Comparison of ENCODE assay signal across 1 cellular context in genomic region chr10:95758351-95759025, GRCh38.
TF ChIP-seq lines count a peak whose summit lies in the region.

No MANE protein-coding gene starts in this region.

TF ChIP-seq in K562, 482 proteins besides CTCF, POLR2A, EP300 and RAD21 (continued from another document):
- TF ChIP-seq, protein P1, sequence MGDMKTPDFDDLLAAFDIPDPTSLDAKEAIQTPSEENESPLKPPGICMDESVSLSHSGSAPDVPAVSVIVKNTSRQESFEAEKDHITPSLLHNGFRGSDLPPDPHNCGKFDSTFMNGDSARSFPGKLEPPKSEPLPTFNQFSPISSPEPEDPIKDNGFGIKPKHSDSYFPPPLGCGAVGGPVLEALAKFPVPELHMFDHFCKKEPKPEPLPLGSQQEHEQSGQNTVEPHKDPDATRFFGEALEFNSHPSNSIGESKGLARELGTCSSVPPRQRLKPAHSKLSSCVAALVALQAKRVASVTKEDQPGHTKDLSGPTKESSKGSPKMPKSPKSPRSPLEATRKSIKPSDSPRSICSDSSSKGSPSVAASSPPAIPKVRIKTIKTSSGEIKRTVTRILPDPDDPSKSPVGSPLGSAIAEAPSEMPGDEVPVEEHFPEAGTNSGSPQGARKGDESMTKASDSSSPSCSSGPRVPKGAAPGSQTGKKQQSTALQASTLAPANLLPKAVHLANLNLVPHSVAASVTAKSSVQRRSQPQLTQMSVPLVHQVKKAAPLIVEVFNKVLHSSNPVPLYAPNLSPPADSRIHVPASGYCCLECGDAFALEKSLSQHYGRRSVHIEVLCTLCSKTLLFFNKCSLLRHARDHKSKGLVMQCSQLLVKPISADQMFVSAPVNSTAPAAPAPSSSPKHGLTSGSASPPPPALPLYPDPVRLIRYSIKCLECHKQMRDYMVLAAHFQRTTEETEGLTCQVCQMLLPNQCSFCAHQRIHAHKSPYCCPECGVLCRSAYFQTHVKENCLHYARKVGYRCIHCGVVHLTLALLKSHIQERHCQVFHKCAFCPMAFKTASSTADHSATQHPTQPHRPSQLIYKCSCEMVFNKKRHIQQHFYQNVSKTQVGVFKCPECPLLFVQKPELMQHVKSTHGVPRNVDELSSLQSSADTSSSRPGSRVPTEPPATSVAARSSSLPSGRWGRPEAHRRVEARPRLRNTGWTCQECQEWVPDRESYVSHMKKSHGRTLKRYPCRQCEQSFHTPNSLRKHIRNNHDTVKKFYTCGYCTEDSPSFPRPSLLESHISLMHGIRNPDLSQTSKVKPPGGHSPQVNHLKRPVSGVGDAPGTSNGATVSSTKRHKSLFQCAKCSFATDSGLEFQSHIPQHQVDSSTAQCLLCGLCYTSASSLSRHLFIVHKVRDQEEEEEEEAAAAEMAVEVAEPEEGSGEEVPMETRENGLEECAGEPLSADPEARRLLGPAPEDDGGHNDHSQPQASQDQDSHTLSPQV (IDR thresholded peaks at IDR 0.05): 0 out of 2 replicates have a peak, but pooled peaks have one; percentile 20
- TF ChIP-seq CREM (IDR thresholded peaks at IDR 0.05; ENCODE audit: low read depth): peak; percentile 81
- no peak for TF ChIP-seq ATF1 (CRISPR knock-in tag; IDR thresholded peaks at IDR 0.05)
- peak; percentile 68 for TF ChIP-seq ATF1 (tag; IDR thresholded peaks at IDR 0.05)
- peak; percentile 47; the same call in 1 of the 2 replicates for TF ChIP-seq GABPA (tag; conservative IDR thresholded peaks at IDR 0.05; ENCODE audit: low read depth)
- peak; percentile 54 for TF ChIP-seq L3MBTL2 (IDR thresholded peaks at IDR 0.05)
- no peak for TF ChIP-seq CEBPG (CRISPR knock-in tag; IDR thresholded peaks at IDR 0.05)
- no peak for TF ChIP-seq CEBPG (tag; conservative IDR thresholded peaks at IDR 0.05 in 1 of 2, IDR thresholded peaks at IDR 0.05 in 1 of 2)
- peak; percentile 42; the same call in 1 of the 2 replicates for TF ChIP-seq CREB1 (IDR thresholded peaks at IDR 0.05)
- TF ChIP-seq CREB1 (CRISPR knock-in tag; IDR thresholded peaks at IDR 0.05): peak; percentile 42; the same call in 1 of the 2 replicates
- 0 out of 2 replicates have a peak, but pooled peaks have one; percentile 24 for TF ChIP-seq ATF7 (IDR thresholded peaks at IDR 0.05)
- TF ChIP-seq MEIS2 (IDR thresholded peaks at IDR 0.05; ENCODE audit: partially characterized antibody): peak; percentile 78
- TF ChIP-seq USF2 (CRISPR knock-in tag; IDR thresholded peaks at IDR 0.05): 0 out of 2 replicates have a peak, but pooled peaks have one; percentile 15
- 0 out of 2 replicates have a peak, but pooled peaks have one; percentile 3 for TF ChIP-seq SPI1 (IDR thresholded peaks at IDR 0.05; ENCODE audit: borderline replicate concordance, low read depth, low read length)
- TF ChIP-seq ETV1 (tag; conservative IDR thresholded peaks at IDR 0.05; ENCODE audit: low read depth): peak; percentile 31; the same call in 1 of the 2 replicates
- TF ChIP-seq PKNOX1 (IDR thresholded peaks at IDR 0.05): peak; percentile 49
- TF ChIP-seq, protein P2, sequence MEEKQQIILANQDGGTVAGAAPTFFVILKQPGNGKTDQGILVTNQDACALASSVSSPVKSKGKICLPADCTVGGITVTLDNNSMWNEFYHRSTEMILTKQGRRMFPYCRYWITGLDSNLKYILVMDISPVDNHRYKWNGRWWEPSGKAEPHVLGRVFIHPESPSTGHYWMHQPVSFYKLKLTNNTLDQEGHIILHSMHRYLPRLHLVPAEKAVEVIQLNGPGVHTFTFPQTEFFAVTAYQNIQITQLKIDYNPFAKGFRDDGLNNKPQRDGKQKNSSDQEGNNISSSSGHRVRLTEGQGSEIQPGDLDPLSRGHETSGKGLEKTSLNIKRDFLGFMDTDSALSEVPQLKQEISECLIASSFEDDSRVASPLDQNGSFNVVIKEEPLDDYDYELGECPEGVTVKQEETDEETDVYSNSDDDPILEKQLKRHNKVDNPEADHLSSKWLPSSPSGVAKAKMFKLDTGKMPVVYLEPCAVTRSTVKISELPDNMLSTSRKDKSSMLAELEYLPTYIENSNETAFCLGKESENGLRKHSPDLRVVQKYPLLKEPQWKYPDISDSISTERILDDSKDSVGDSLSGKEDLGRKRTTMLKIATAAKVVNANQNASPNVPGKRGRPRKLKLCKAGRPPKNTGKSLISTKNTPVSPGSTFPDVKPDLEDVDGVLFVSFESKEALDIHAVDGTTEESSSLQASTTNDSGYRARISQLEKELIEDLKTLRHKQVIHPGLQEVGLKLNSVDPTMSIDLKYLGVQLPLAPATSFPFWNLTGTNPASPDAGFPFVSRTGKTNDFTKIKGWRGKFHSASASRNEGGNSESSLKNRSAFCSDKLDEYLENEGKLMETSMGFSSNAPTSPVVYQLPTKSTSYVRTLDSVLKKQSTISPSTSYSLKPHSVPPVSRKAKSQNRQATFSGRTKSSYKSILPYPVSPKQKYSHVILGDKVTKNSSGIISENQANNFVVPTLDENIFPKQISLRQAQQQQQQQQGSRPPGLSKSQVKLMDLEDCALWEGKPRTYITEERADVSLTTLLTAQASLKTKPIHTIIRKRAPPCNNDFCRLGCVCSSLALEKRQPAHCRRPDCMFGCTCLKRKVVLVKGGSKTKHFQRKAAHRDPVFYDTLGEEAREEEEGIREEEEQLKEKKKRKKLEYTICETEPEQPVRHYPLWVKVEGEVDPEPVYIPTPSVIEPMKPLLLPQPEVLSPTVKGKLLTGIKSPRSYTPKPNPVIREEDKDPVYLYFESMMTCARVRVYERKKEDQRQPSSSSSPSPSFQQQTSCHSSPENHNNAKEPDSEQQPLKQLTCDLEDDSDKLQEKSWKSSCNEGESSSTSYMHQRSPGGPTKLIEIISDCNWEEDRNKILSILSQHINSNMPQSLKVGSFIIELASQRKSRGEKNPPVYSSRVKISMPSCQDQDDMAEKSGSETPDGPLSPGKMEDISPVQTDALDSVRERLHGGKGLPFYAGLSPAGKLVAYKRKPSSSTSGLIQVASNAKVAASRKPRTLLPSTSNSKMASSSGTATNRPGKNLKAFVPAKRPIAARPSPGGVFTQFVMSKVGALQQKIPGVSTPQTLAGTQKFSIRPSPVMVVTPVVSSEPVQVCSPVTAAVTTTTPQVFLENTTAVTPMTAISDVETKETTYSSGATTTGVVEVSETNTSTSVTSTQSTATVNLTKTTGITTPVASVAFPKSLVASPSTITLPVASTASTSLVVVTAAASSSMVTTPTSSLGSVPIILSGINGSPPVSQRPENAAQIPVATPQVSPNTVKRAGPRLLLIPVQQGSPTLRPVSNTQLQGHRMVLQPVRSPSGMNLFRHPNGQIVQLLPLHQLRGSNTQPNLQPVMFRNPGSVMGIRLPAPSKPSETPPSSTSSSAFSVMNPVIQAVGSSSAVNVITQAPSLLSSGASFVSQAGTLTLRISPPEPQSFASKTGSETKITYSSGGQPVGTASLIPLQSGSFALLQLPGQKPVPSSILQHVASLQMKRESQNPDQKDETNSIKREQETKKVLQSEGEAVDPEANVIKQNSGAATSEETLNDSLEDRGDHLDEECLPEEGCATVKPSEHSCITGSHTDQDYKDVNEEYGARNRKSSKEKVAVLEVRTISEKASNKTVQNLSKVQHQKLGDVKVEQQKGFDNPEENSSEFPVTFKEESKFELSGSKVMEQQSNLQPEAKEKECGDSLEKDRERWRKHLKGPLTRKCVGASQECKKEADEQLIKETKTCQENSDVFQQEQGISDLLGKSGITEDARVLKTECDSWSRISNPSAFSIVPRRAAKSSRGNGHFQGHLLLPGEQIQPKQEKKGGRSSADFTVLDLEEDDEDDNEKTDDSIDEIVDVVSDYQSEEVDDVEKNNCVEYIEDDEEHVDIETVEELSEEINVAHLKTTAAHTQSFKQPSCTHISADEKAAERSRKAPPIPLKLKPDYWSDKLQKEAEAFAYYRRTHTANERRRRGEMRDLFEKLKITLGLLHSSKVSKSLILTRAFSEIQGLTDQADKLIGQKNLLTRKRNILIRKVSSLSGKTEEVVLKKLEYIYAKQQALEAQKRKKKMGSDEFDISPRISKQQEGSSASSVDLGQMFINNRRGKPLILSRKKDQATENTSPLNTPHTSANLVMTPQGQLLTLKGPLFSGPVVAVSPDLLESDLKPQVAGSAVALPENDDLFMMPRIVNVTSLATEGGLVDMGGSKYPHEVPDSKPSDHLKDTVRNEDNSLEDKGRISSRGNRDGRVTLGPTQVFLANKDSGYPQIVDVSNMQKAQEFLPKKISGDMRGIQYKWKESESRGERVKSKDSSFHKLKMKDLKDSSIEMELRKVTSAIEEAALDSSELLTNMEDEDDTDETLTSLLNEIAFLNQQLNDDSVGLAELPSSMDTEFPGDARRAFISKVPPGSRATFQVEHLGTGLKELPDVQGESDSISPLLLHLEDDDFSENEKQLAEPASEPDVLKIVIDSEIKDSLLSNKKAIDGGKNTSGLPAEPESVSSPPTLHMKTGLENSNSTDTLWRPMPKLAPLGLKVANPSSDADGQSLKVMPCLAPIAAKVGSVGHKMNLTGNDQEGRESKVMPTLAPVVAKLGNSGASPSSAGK (IDR thresholded peaks at IDR 0.05): peak; percentile 60
- TF ChIP-seq, protein P3, sequence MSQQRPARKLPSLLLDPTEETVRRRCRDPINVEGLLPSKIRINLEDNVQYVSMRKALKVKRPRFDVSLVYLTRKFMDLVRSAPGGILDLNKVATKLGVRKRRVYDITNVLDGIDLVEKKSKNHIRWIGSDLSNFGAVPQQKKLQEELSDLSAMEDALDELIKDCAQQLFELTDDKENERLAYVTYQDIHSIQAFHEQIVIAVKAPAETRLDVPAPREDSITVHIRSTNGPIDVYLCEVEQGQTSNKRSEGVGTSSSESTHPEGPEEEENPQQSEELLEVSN (IDR thresholded peaks at IDR 0.05; ENCODE audit: borderline replicate concordance in 1 of 2, extremely low read depth in 1 of 2, insufficient read depth in 1 of 2, insufficient read length in 1 of 2, low read depth in 1 of 2, low read length in 1 of 2, poor library complexity in 1 of 2, severe bottlenecking in 1 of 2): peak in 1 of 2 experiments; percentile 28
- TF ChIP-seq, protein P4, sequence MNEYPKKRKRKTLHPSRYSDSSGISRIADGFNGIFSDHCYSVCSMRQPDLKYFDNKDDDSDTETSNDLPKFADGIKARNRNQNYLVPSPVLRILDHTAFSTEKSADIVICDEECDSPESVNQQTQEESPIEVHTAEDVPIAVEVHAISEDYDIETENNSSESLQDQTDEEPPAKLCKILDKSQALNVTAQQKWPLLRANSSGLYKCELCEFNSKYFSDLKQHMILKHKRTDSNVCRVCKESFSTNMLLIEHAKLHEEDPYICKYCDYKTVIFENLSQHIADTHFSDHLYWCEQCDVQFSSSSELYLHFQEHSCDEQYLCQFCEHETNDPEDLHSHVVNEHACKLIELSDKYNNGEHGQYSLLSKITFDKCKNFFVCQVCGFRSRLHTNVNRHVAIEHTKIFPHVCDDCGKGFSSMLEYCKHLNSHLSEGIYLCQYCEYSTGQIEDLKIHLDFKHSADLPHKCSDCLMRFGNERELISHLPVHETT (CRISPR knock-in tag; conservative IDR thresholded peaks at IDR 0.05 in 1 of 2, IDR thresholded peaks at IDR 0.05 in 1 of 2): no peak
- TF ChIP-seq, protein P5, sequence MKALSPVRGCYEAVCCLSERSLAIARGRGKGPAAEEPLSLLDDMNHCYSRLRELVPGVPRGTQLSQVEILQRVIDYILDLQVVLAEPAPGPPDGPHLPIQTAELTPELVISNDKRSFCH (CRISPR knock-in tag; IDR thresholded peaks at IDR 0.05): no peak
- TF ChIP-seq, protein P5 (tag; IDR thresholded peaks at IDR 0.05): peak; percentile 43; the same call in 1 of the 2 replicates
- no peak for TF ChIP-seq NR2C2 (CRISPR knock-in tag; IDR thresholded peaks at IDR 0.05)
- peak; percentile 45; the same call in 1 of the 2 replicates for TF ChIP-seq NR2C2 (tag; IDR thresholded peaks at IDR 0.05)
- no peak for TF ChIP-seq NRF1 (conservative IDR thresholded peaks at IDR 0.05 in 1 of 2, IDR thresholded peaks at IDR 0.05 in 1 of 2)
- peak; percentile 41; the same call in 1 of the 2 replicates for TF ChIP-seq ZBTB12 (CRISPR knock-in tag; IDR thresholded peaks at IDR 0.05)
- no peak for TF ChIP-seq RB1 (IDR thresholded peaks at IDR 0.05; ENCODE audit: low read depth)
- TF ChIP-seq, protein P6, sequence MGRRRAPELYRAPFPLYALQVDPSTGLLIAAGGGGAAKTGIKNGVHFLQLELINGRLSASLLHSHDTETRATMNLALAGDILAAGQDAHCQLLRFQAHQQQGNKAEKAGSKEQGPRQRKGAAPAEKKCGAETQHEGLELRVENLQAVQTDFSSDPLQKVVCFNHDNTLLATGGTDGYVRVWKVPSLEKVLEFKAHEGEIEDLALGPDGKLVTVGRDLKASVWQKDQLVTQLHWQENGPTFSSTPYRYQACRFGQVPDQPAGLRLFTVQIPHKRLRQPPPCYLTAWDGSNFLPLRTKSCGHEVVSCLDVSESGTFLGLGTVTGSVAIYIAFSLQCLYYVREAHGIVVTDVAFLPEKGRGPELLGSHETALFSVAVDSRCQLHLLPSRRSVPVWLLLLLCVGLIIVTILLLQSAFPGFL (CRISPR knock-in tag; IDR thresholded peaks at IDR 0.05): no peak
- TF ChIP-seq ZZZ3 (IDR thresholded peaks at IDR 0.05): no peak
- TF ChIP-seq FOXJ2 (tag; IDR thresholded peaks at IDR 0.05): no peak
- TF ChIP-seq EP400 (IDR thresholded peaks at IDR 0.05): peak; percentile 37; the same call in 1 of the 2 replicates
